In genomic region chr2:30645081-30645744, GRCh38 we compare ENCODE assay signal across 15 cellular contexts.
"Had no signal": no experiment of that assay in that cellular context is flagged by ENCODE, and none has a peak within 500 bp of the region (broad histone marks: within the 10 kb centered on the region; RNA-seq: fewer than 3 reads in every experiment).

No MANE protein-coding gene starts in this region.

- H3K27me3 ChIP-seq: adrenal gland, cardiac muscle cell, upper lobe of left lung had no signal

- H3K4me3 ChIP-seq: adrenal gland, cardiac muscle cell, left ventricle myocardium inferior, prostate gland, skin epidermis, upper lobe of left lung had no signal

- H3K4me1 ChIP-seq: adrenal gland, prostate gland, upper lobe of left lung had no signal

- ATAC-seq: activated naive CD4-positive, alpha-beta T cell treated with anti-CD3 and anti-CD28 coated beads, Interleukin-2, amount 50 U/mL, for 72 hours; esophagus mucosa; right cardiac atrium had no signal

- DNase-seq: activated CD4-positive, alpha-beta T cell treated with anti-CD3 and anti-CD28 coated beads, Interleukin-2, amount 50 U/mL, for 4 hours; activated gamma-delta T cell treated with Interleukin-2 at 50 U/mL for 16 hours; adrenal gland; effector CD8-positive, alpha-beta T cell; immature natural killer cell; kidney glomerular epithelial cell; left ventricle myocardium inferior; right cardiac atrium; WERI-Rb-1 had no signal

- H3K27ac ChIP-seq: adrenal gland, cardiac muscle cell, left ventricle myocardium inferior, prostate gland, skin epidermis, upper lobe of left lung, WERI-Rb-1 had no signal

- H3K9me3 ChIP-seq: adrenal gland, left ventricle myocardium inferior, prostate gland, upper lobe of left lung had no signal

- H3K36me3 ChIP-seq: adrenal gland, cardiac muscle cell, prostate gland, WERI-Rb-1 had no signal
